Comparison of ENCODE assay signal across 18 cellular contexts in the genomic region with DNA sequence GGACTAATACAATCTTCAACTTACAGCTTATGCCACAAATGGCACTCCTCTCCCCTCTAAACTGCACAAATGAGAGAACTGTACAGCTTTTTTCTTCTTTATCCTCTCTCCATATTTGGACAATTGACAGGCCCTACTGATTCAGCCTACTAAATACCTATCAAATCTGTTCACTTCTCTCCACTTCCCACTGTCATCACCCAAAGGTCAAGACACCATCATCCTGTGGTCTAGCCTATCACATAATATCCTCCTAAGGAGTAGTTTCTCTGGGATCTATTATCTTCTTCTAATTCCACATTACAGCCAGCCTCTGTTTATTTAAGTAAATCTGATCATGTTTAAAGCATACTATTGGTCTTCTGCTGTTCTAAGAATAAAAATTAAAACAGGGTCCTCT. TPM values are rescaled to one million over a fixed set of nuclear protein-coding genes. Genes with fewer than 3 reads are reported as not detected.
DNase-seq lines count a peak whose midpoint lies in the region; ATAC-seq and TF ChIP-seq lines count a peak whose summit lies in the region.
"Had no signal": no experiment of that assay in that cellular context is flagged by ENCODE, and none has a peak within 500 bp of the region (broad histone marks: within the 10 kb centered on the region; RNA-seq: fewer than 3 reads in every experiment).

No MANE protein-coding gene starts in this region.

- H3K9me3 Mint-ChIP-seq in activated naive CD4-positive, alpha-beta T cell treated with anti-CD3 and anti-CD28 coated beads, Interleukin-2, amount 50 U/mL, for 24 hours = peaks cover 6% of the 10 kb centered on the region
- H3K9me3 Mint-ChIP-seq in stimulated activated naive B cell treated with anti-CD40 and anti-IgM and Interleukin-4, amounts not matched to agents 10 μg/mL and 1 μg/mL and 100 μg/mL, for 72 hours = peaks cover 0 to 7% of the 10 kb centered on the region in 2 donors
- H3K9me3 Mint-ChIP-seq in type B pancreatic cell = peaks cover 4% of the 10 kb centered on the region

- no peak for TF ChIP-seq CTCF in fibroblast of pulmonary artery (IDR thresholded peaks at IDR 0.05; ENCODE audit: low read length, missing control alignments)
- TF ChIP-seq CTCF in type B pancreatic cell (conservative IDR thresholded peaks at IDR 0.05) = no peak

- peaks cover 26% of the 10 kb centered on the region for H3K36me3 Mint-ChIP-seq in activated naive CD4-positive, alpha-beta T cell treated with anti-CD3 and anti-CD28 coated beads, Interleukin-2, amount 50 U/mL, for 24 hours
- H3K36me3 Mint-ChIP-seq in stimulated activated naive B cell treated with anti-CD40 and anti-IgM and Interleukin-4, amounts not matched to agents 10 μg/mL and 1 μg/mL and 100 μg/mL, for 72 hours = peaks cover 30 to 36% of the 10 kb centered on the region in 2 donors
- peaks cover 20% of the 10 kb centered on the region for H3K36me3 Mint-ChIP-seq in type B pancreatic cell

- H3K27me3 Mint-ChIP-seq in activated naive CD4-positive, alpha-beta T cell treated with anti-CD3 and anti-CD28 coated beads, Interleukin-2, amount 50 U/mL, for 24 hours = no peaks in the 10 kb centered on the region
- H3K27me3 Mint-ChIP-seq in stimulated activated naive B cell treated with anti-CD40 and anti-IgM and Interleukin-4, amounts not matched to agents 10 μg/mL and 1 μg/mL and 100 μg/mL, for 72 hours = no peaks in the 10 kb centered on the region
- no peaks in the 10 kb centered on the region for H3K27me3 Mint-ChIP-seq in type B pancreatic cell

- H3K4me3 ChIP-seq in fibroblast of pulmonary artery (replicated peaks; ENCODE audit: low read depth, low read length) = no peak overlapping the region
- H3K4me3 ChIP-seq: BLaER1, SK-N-MC had no signal

- no peak for ATAC-seq in stimulated activated naive B cell treated with anti-CD40 and anti-IgM and Interleukin-4, amounts not matched to agents 10 μg/mL and 1 μg/mL and 100 μg/mL, for 72 hours (replicated peaks)

- H3K27ac Mint-ChIP-seq in activated naive CD4-positive, alpha-beta T cell treated with anti-CD3 and anti-CD28 coated beads, Interleukin-2, amount 50 U/mL, for 24 hours = peak overlapping the region; percentile 53
- H3K27ac Mint-ChIP-seq in stimulated activated naive B cell treated with anti-CD40 and anti-IgM and Interleukin-4, amounts not matched to agents 10 μg/mL and 1 μg/mL and 100 μg/mL, for 72 hours = peak overlapping the region; percentile 10
- no peak overlapping the region for H3K27ac Mint-ChIP-seq in type B pancreatic cell

- no peak overlapping the region for H3K4me3 Mint-ChIP-seq in activated naive CD4-positive, alpha-beta T cell treated with anti-CD3 and anti-CD28 coated beads, Interleukin-2, amount 50 U/mL, for 24 hours
- no peak overlapping the region for H3K4me3 Mint-ChIP-seq in stimulated activated naive B cell treated with anti-CD40 and anti-IgM and Interleukin-4, amounts not matched to agents 10 μg/mL and 1 μg/mL and 100 μg/mL, for 72 hours
- H3K4me3 Mint-ChIP-seq in type B pancreatic cell = no peak overlapping the region

- no peak for DNase-seq in activated naive CD4-positive, alpha-beta T cell (lab: John Stamatoyannopoulos, UW)
- DNase-seq in RPMI7951 (ENCODE audit: low read depth) = peak; percentile 13
- peak; percentile 11 for DNase-seq in fibroblast of pulmonary artery (ENCODE audit: low read depth)
- no peak for DNase-seq in stimulated activated naive B cell treated with anti-CD40 and anti-IgM and Interleukin-4, amounts not matched to agents 10 μg/mL and 1 μg/mL and 100 μg/mL, for 72 hours
- DNase-seq in SK-N-DZ (ENCODE audit: low spot score) = no peak
- no peak for DNase-seq in type B pancreatic cell (ENCODE audit: extremely low spot score, unreplicated experiment)
- no peak for DNase-seq in C1 segment of cervical spinal cord (lab: John Stamatoyannopoulos, UW)
- DNase-seq: Calu3; GF-D8; GOT3; NCI-H1436; NCI-H2081 treated with DMSO at 0.1 percent for 48 hours; NCI-H345; NCI-H69; NK-92 treated with Interleukin-12 subunit alpha and Interleukin-12 subunit beta, amount 100 ng/mL, for 24 hours had no signal

- peaks cover 9% of the 10 kb centered on the region for H3K4me1 Mint-ChIP-seq in activated naive CD4-positive, alpha-beta T cell treated with anti-CD3 and anti-CD28 coated beads, Interleukin-2, amount 50 U/mL, for 24 hours
- H3K4me1 Mint-ChIP-seq in stimulated activated naive B cell treated with anti-CD40 and anti-IgM and Interleukin-4, amounts not matched to agents 10 μg/mL and 1 μg/mL and 100 μg/mL, for 72 hours = no peaks in the 10 kb centered on the region
- H3K4me1 Mint-ChIP-seq in type B pancreatic cell (ENCODE audit: unreplicated experiment) = no peaks in the 10 kb centered on the region

RNA-seq across cellular contexts. Expression of a gene that starts 33.0 kb away (rescaled TPM):
- total RNA-seq in RPMI7951 (2014; rRNA removed; shearing (Covaris generic)) = 22.5 and 26.6 TPM in 2 replicates
- polyA plus RNA-seq in SK-N-DZ (2014; cell fraction: cytosol; rRNA removed) = 2.5 and 2.6 TPM in 2 replicates
- polyA plus RNA-seq in SK-N-DZ (2014; cell fraction: nucleus; rRNA removed) = 2.6 and 3.3 TPM in 2 replicates
- total RNA-seq in type B pancreatic cell (ENCODE audit: low replicate concordance) = 6.8 and 13.8 TPM in 2 replicates

Comparison
In these comparisons a context has a peak if more than half of its experiments do, and no peak if none do; other contexts are left out.
1. DNase-seq: peak in RPMI7951 (single experiment) and fibroblast of pulmonary artery (single experiment); none in activated naive CD4-positive, alpha-beta T cell (0 of 4), stimulated activated naive B cell treated with anti-CD40 and anti-IgM and Interleukin-4, amounts not matched to agents 10 μg/mL and 1 μg/mL and 100 μg/mL, for 72 hours (single experiment), SK-N-DZ (single experiment), type B pancreatic cell (single experiment) and C1 segment of cervical spinal cord (0 of 14).